Comparison of ENCODE assay signal across 24 cellular contexts in the genomic region with DNA sequence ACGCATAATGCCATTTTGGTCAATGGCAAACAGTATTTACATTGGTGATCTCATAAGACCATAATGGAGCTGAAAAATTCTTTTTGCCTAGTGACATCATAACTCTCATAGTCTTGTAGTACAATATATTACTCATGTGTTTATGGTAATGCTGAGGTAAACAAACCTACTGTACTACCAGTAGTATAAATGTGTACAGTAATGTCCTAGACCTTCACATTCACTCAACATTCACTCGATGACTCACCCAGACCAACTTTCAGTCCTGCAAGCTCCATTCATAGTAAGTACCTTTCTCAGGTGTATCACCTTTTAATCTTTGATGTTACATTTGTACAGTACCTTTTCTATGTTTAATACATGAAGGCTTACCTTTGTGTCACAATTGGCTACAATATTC.
"Had no signal": no experiment of that assay in that cellular context is flagged by ENCODE, and none has a peak within 500 bp of the region (broad histone marks: within the 10 kb centered on the region; RNA-seq: fewer than 3 reads in every experiment).

No MANE protein-coding gene starts in this region.

- H3K9ac ChIP-seq: SK-N-SH had no signal

- H3K36me3 ChIP-seq: adrenal gland, Peyer's patch, SJCRH30 had no signal

- H3K4me1 ChIP-seq: adrenal gland, Peyer's patch, SJCRH30 had no signal

- H3K27me3 Mint-ChIP-seq: activated CD8-positive, alpha-beta T cell treated with anti-CD3 and anti-CD28 coated beads for 36 hours had no signal

- H3K9me3 ChIP-seq: adrenal gland, Peyer's patch, SJCRH30, SK-N-SH had no signal

- H3K4me1 Mint-ChIP-seq: activated naive CD8-positive, alpha-beta T cell treated with anti-CD3 and anti-CD28 coated beads, Interleukin-2, amount 10 ng/mL, durations not matched to agents 7 days and 5 days had no signal

- ATAC-seq: activated CD4-positive, CD25-positive, alpha-beta regulatory T cell treated with anti-CD3 and anti-CD28 coated beads, Interleukin-2, amount 50 U/mL, for 24 hours; activated CD8-positive, alpha-beta T cell treated with anti-CD3 and anti-CD28 coated beads for 36 hours had no signal

- H3K27ac Mint-ChIP-seq: activated CD8-positive, alpha-beta T cell treated with anti-CD3 and anti-CD28 coated beads for 36 hours; activated naive CD8-positive, alpha-beta T cell treated with anti-CD3 and anti-CD28 coated beads, Interleukin-2, amount 10 ng/mL, durations not matched to agents 7 days and 5 days; T-helper 2 cell treated with Interferon-gamma antibody and Interleukin-4, amounts not matched to agents 5 μg/mL and 100 μg/mL, for 36 hours had no signal

- H3K27me3 ChIP-seq: adrenal gland, Peyer's patch, SJCRH30 had no signal

- H3K36me3 Mint-ChIP-seq: activated naive CD8-positive, alpha-beta T cell treated with anti-CD3 and anti-CD28 coated beads, Interleukin-2, amount 10 ng/mL, durations not matched to agents 7 days and 5 days had no signal

- H3K9me3 Mint-ChIP-seq: activated naive CD8-positive, alpha-beta T cell treated with anti-CD3 and anti-CD28 coated beads, Interleukin-2, amount 10 ng/mL, durations not matched to agents 7 days and 5 days; T-helper 2 cell treated with Interferon-gamma antibody and Interleukin-4, amounts not matched to agents 5 μg/mL and 100 μg/mL, for 36 hours had no signal

- H3K4me2 ChIP-seq: SK-N-SH had no signal

- H3K4me3 ChIP-seq: adrenal gland, Peyer's patch, SJCRH30 had no signal

- DNase-seq: activated CD4-positive, alpha-beta T cell treated with anti-CD3 and anti-CD28 coated beads for 4 hours; activated CD8-positive, alpha-beta memory T cell treated with anti-CD3 and anti-CD28 coated beads, Interleukin-2, amount 50 U/mL, for 48 hours; activated CD8-positive, alpha-beta T cell treated with anti-CD3 and anti-CD28 coated beads for 36 hours; activated naive CD4-positive, alpha-beta T cell treated with anti-CD3 and anti-CD28 coated beads, Interleukin-2, amount 50 U/mL, for 16 hours; activated naive CD8-positive, alpha-beta T cell treated with anti-CD3 and anti-CD28 coated beads, Interleukin-2, amount 10 ng/mL, durations not matched to agents 7 days and 5 days; activated T-cell treated with anti-CD3 and anti-CD28 coated beads, Interleukin-2, amount 50 U/mL, for 1 hour; adrenal gland; anterior cingulate cortex; caudate nucleus; NCI-H1105 treated with DMSO at 0.1 percent for 48 hours; NCI-H146; NCI-H1930; NCI-H2171; NCI-H2227 treated with DMSO at 0.1 percent for 48 hours; NCI-H446 treated with DMSO at 0.1 percent for 48 hours; NCI-H524 treated with DMSO at 0.1 percent for 48 hours; OCI-M1; Peyer's patch; Right ventricle myocardium superior; SJCRH30; SK-N-SH had no signal

- H3K4me3 Mint-ChIP-seq: activated CD8-positive, alpha-beta T cell treated with anti-CD3 and anti-CD28 coated beads for 36 hours; activated naive CD8-positive, alpha-beta T cell treated with anti-CD3 and anti-CD28 coated beads, Interleukin-2, amount 10 ng/mL, durations not matched to agents 7 days and 5 days; T-helper 2 cell treated with Interferon-gamma antibody and Interleukin-4, amounts not matched to agents 5 μg/mL and 100 μg/mL, for 36 hours had no signal

- H3K27ac ChIP-seq: adrenal gland, Peyer's patch, RWPE1, SJCRH30 had no signal
